ENCODE assay signal across 8 cellular contexts in the genomic region with DNA sequence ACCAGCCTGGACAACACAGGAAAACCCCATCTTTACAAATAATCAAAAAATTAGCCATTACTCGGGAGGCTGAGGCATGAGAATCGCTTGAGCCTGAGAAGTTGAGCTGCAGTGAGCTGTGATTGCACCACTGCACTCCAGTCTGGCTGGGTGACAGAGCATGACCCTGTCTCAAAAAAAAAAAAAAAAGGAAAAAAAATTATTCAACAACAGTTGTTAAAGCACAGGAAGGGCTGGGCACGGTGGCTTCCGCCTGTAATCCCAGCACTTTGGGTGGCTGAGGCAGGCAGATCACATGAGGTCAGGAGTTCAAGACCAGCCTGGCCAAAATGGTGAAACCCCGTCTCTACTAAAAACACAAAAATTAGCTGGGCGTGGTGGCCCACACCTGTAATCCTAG. TPM values are rescaled to one million over a fixed set of nuclear protein-coding genes. Genes with fewer than 3 reads are reported as not detected.
DNase-seq lines count a peak whose midpoint lies in the region; ATAC-seq, FAIRE-seq and TF ChIP-seq lines count a peak whose summit lies in the region.
"Not testable (repeated sequence)": the region's sequence is repeated elsewhere in the genome, so short reads cannot be mapped to it uniquely, and the experiment has no call there.
"Had no signal": no experiment of that assay in that cellular context is flagged by ENCODE, and none has a peak within 500 bp of the region (broad histone marks: within the 10 kb centered on the region; RNA-seq: fewer than 3 reads in every experiment).

No MANE protein-coding gene starts in this region.

- intact Hi-C loops in Right ventricle myocardium inferior (cut with DNase I); HepG2 (cut with micrococcal nuclease; ENCODE audit: unreplicated experiment): not testable (repeated sequence)

- not testable (repeated sequence) for H2BK5ac ChIP-seq in trophoblast cell (ENCODE audit: low read depth, low read length, poor library complexity)

- H4K20me1 ChIP-seq in HepG2 (ENCODE audit: insufficient read depth, low read length) = not testable (repeated sequence)

- not testable (repeated sequence) for H3K27me3 ChIP-seq in HepG2 (ENCODE audit: control insufficient read depth in 1 of 2, insufficient read depth in 2 of 2, low read length in 2 of 2); trophoblast cell (ENCODE audit: insufficient read depth, low read length)

- TF ChIP-seq RAD21 in HepG2 (CRISPR knock-in tag; IDR thresholded peaks at IDR 0.05) = not testable (repeated sequence)

- POLR2A ChIA-PET in HepG2 (lab: Yijun Ruan, JAX) = interaction anchor here (1.5 kb wide), 1 partner anchor 8 kb away, joined by 4 read pairs; the partner anchor contains the start of gene CAPNS1

- H3K27ac ChIP-seq in adipose tissue (ENCODE audit: low read depth, low read length) (peak overlapping the region; percentile 12), trophoblast cell (ENCODE audit: low read depth, low read length) (peak overlapping the region; percentile 16)
- not testable (repeated sequence) for H3K27ac ChIP-seq in HepG2 (ENCODE audit: extremely low read length, insufficient read depth, low read length)

- H3K79me2 ChIP-seq in HepG2 (ENCODE audit: insufficient read depth, low read length); trophoblast cell (ENCODE audit: control insufficient read depth, insufficient read depth, low read length, poor library complexity): not testable (repeated sequence)

- TF ChIP-seq CTCF in HepG2 (CRISPR knock-in tag; IDR thresholded peaks at IDR 0.05) = not testable (repeated sequence)

- H3K4ac ChIP-seq in trophoblast cell (ENCODE audit: low read depth, low read length) = not testable (repeated sequence)

- not testable (repeated sequence) for TF ChIP-seq EP300 in HepG2 (IDR thresholded peaks at IDR 0.05; ENCODE audit: low read depth in 2 of 2, low read length in 2 of 2); HepG2 (CRISPR knock-in tag; IDR thresholded peaks at IDR 0.05; ENCODE audit: borderline replicate concordance)

- DNase-seq in Caki2 (ENCODE audit: low read depth) (peak; percentile 81), NOMO-1 treated with DMSO at 0.1 percent for 48 hours (lab: John Stamatoyannopoulos, UW; ENCODE audit: unreplicated experiment) (peak; percentile 9), Right ventricle myocardium inferior (ENCODE audit: missing footprints) (peak; percentile 75)
- not testable (repeated sequence) for DNase-seq in T-helper 17 cell; HepG2 (ENCODE audit: low spot score); trophoblast cell

- ATAC-seq in T-helper 17 cell, Right ventricle myocardium inferior, HepG2: not testable (repeated sequence)

- H2BK120ac ChIP-seq in trophoblast cell (ENCODE audit: insufficient read depth, low read length, poor library complexity) = peak overlapping the region; percentile 46

- H3K79me1 ChIP-seq in trophoblast cell (ENCODE audit: low read length) = peaks cover 12% of the 10 kb centered on the region

- H4K12ac ChIP-seq in trophoblast cell (ENCODE audit: low read depth, low read length) = not testable (repeated sequence)

- WGBS in adipose tissue, 3 donors = 45 to 72% (median 49%) methylated on average over 6 of the region's 6 CpGs
- WGBS in HepG2 (ENCODE audit: low lambda C conversion rate) = 14% methylated on average over 6 of the region's 6 CpGs
- WGBS in trophoblast cell (ENCODE audit: extremely low coverage, insufficient coverage, insufficient read length) = no CpG with 5 or more reads among the region's 6 CpGs

- BruUV-seq in HepG2 (replicated peaks; lab: Mats Ljungman, UMichigan) = not testable (repeated sequence)

- H3K4me1 Mint-ChIP-seq in T-helper 17 cell = peaks cover 12% of the 10 kb centered on the region

- not testable (repeated sequence) for H3K36me3 Mint-ChIP-seq in T-helper 17 cell (ENCODE audit: low read depth)

- H2AFZ ChIP-seq in HepG2 (ENCODE audit: low read length); trophoblast cell (ENCODE audit: insufficient read depth, low read length, poor library complexity): not testable (repeated sequence)

- not testable (repeated sequence) for TF ChIP-seq POLR2A in HepG2 (IDR thresholded peaks at IDR 0.05; ENCODE audit: insufficient read depth in 1 of 2, low read depth in 2 of 2, low read length in 2 of 2)

- not testable (repeated sequence) for H3K23ac ChIP-seq in trophoblast cell (ENCODE audit: low read length)

- in situ Hi-C loops in Caki2 (cut with HindIII; ENCODE audit: low pct_unique_long_range_greater_than_20kb, low sequenced_read_pairs); HepG2 (cut with HindIII; ENCODE audit: extremely low pct_ligation_motif_present, low pct_unique_long_range_greater_than_20kb): not testable (repeated sequence)

- not testable (repeated sequence) for H4K8ac ChIP-seq in trophoblast cell (ENCODE audit: low read depth, low read length)

- H2BK12ac ChIP-seq in trophoblast cell (ENCODE audit: low read length) = not testable (repeated sequence)

- peak overlapping the region; percentile 3; the same call in 1 of the 2 replicates for H3K4me2 ChIP-seq in HepG2 (ENCODE audit: low read depth, low read length)
- H3K4me2 ChIP-seq in trophoblast cell (ENCODE audit: low read length) = not testable (repeated sequence)

- not testable (repeated sequence) for FAIRE-seq in HepG2 (lab: Jason Lieb, UNC)

- H3K4me1 ChIP-seq in HepG2 (ENCODE audit: insufficient read depth, low read length) (peaks cover 51% of the 10 kb centered on the region), trophoblast cell (ENCODE audit: control insufficient read depth in 1 of 2, insufficient read depth in 2 of 2, low read length in 2 of 2) (peaks cover 11 to 14% of the 10 kb centered on the region in 2 experiments)

- not testable (repeated sequence) for H3K36me3 ChIP-seq in HepG2 (replicated peaks in 1 of 2; ENCODE audit: control insufficient read depth in 1 of 2, insufficient read depth in 2 of 2, low read length in 2 of 2); trophoblast cell (ENCODE audit: control insufficient read depth in 1 of 2, insufficient read depth in 2 of 2, low read length in 2 of 2)

- H3K14ac ChIP-seq in trophoblast cell (ENCODE audit: low read length) = not testable (repeated sequence)

- H3K18ac ChIP-seq in trophoblast cell (ENCODE audit: low read length) = not testable (repeated sequence)

- not testable (repeated sequence) for H2AK5ac ChIP-seq in trophoblast cell (ENCODE audit: low read length)

- not testable (repeated sequence) for H3K4me3 Mint-ChIP-seq in T-helper 17 cell

- not testable (repeated sequence) for H3K9me3 ChIP-seq in T-helper 17 cell (ENCODE audit: control insufficient read depth, low read length, poor library complexity, severe bottlenecking); HepG2 (ENCODE audit: low read length); trophoblast cell (ENCODE audit: insufficient read depth, low read depth, low read length)

- not testable (repeated sequence) for H3K27me3 Mint-ChIP-seq in T-helper 17 cell

- peak overlapping the region; percentile 66 for H4K91ac ChIP-seq in trophoblast cell (ENCODE audit: low read depth, low read length)

- peak overlapping the region; percentile 83 for H3K27ac Mint-ChIP-seq in T-helper 17 cell

- H3K4me3 ChIP-seq in HepG2 (replicated peaks in 1 of 3; ENCODE audit: insufficient read depth in 1 of 3, low read depth in 2 of 3, low read length in 3 of 3); trophoblast cell (ENCODE audit: low read depth, low read length): not testable (repeated sequence)

- CTCF ChIA-PET in HepG2 (lab: Yijun Ruan, JAX; ENCODE audit: low intra/inter-chr PET ratio, low total read pairs) = not testable (repeated sequence)

- not testable (repeated sequence) for H3K9ac ChIP-seq in HepG2 (ENCODE audit: insufficient read depth, low read depth, low read length); trophoblast cell (ENCODE audit: low read length)

RNA-seq across cellular contexts. Expression of gene CAPNS1, which starts 8.6 kb away (rescaled TPM):
- total RNA-seq in Caki2 (2014; rRNA removed; shearing (Covaris generic); ENCODE audit: low replicate concordance) = 218 and 288 TPM in 2 replicates
- total RNA-seq in T-helper 17 cell (100 to 1,000 TPM; 323 to 327 TPM), Right ventricle myocardium inferior (854 TPM), HepG2 (2016; rRNA removed; fragmentation: Illumina TruSeq; extraction: Trizol) (280 and 322 TPM in 2 replicates)
- polyA plus RNA-seq in adipose tissue (100 to 1,000 TPM; 236 to 719 (median 679) TPM), HepG2 (2011; rRNA removed) (526 and 533 TPM in 2 replicates)
- 123 and 145 TPM in 2 replicates for total RNA-seq in HepG2 (2016; cell fraction: cytosol; rRNA removed; fragmentation: Illumina TruSeq; extraction: Trizol; ENCODE audit: low read depth)
- 261 and 342 TPM in 2 replicates for total RNA-seq in HepG2 (2016; cell fraction: insoluble cytoplasmic fraction; rRNA removed; fragmentation: Illumina TruSeq; extraction: Trizol)
- 152 and 172 TPM in 2 replicates for total RNA-seq in HepG2 (2016; cell fraction: membrane; rRNA removed; fragmentation: Illumina TruSeq; extraction: Trizol)
- 96.9 and 104 TPM in 2 replicates for total RNA-seq in HepG2 (2016; cell fraction: nucleus; rRNA removed; fragmentation: Illumina TruSeq; extraction: Trizol)
- 204 and 262 TPM in 2 replicates for polyA plus RNA-seq in HepG2 (2011; cell fraction: cytosol; rRNA removed)
- polyA plus RNA-seq in HepG2 (2011; cell fraction: nucleus; rRNA removed) = 119 and 132 TPM in 2 replicates
- polyA plus RNA-seq in HepG2 (2012) = 299 and 302 TPM in 2 replicates
- polyA plus RNA-seq in HepG2 (2016; cell fraction: cytosol; fragmentation: Illumina TruSeq; extraction: Trizol; ENCODE audit: low read depth) = 206 and 217 TPM in 2 replicates
- 455 and 533 TPM in 2 replicates for polyA plus RNA-seq in HepG2 (2016; cell fraction: insoluble cytoplasmic fraction; fragmentation: Illumina TruSeq; extraction: Trizol; ENCODE audit: low read depth)
- 241 and 270 TPM in 2 replicates for polyA plus RNA-seq in HepG2 (2016; cell fraction: membrane; fragmentation: Illumina TruSeq; extraction: Trizol; ENCODE audit: low read depth)
- 326 and 330 TPM in 2 replicates for polyA plus RNA-seq in HepG2 (2016; cell fraction: nucleus; fragmentation: Illumina TruSeq; extraction: Trizol; ENCODE audit: insufficient read depth, low read depth)
- polyA minus RNA-seq in HepG2 (2011; rRNA and poly(A)+ RNA removed; ENCODE audit: low replicate concordance) = 458 and 714 TPM in 2 replicates
- polyA minus RNA-seq in HepG2 (2011; cell fraction: cytosol; rRNA and poly(A)+ RNA removed) = 195 and 198 TPM in 2 replicates
- polyA minus RNA-seq in HepG2 (2011; cell fraction: nucleus; rRNA and poly(A)+ RNA removed) = 43.9 and 66.4 TPM in 2 replicates
- 865 and 885 TPM in 2 replicates for polyA plus RNA-seq in trophoblast cell (2013)

RNA-seq across cellular contexts. Expression of gene TBCB, which starts 16.0 kb away (rescaled TPM):
- 369 and 423 TPM in 2 replicates for total RNA-seq in Caki2 (2014; rRNA removed; shearing (Covaris generic); ENCODE audit: low replicate concordance)
- total RNA-seq in T-helper 17 cell = 100 to 1,000 TPM; 127 to 131 TPM
- polyA plus RNA-seq in adipose tissue = 100 to 1,000 TPM in 2 of 3 donors, 10 to 100 TPM in 1; 63.0 to 153 (median 149) TPM
- 114 TPM for total RNA-seq in Right ventricle myocardium inferior
- total RNA-seq in HepG2 (2016; rRNA removed; fragmentation: Illumina TruSeq; extraction: Trizol) = 271 and 302 TPM in 2 replicates
- total RNA-seq in HepG2 (2016; cell fraction: cytosol; rRNA removed; fragmentation: Illumina TruSeq; extraction: Trizol; ENCODE audit: low read depth) = 111 and 137 TPM in 2 replicates
- 287 and 330 TPM in 2 replicates for total RNA-seq in HepG2 (2016; cell fraction: insoluble cytoplasmic fraction; rRNA removed; fragmentation: Illumina TruSeq; extraction: Trizol)
- 147 and 172 TPM in 2 replicates for total RNA-seq in HepG2 (2016; cell fraction: membrane; rRNA removed; fragmentation: Illumina TruSeq; extraction: Trizol)
- total RNA-seq in HepG2 (2016; cell fraction: nucleus; rRNA removed; fragmentation: Illumina TruSeq; extraction: Trizol) = 88.1 and 109 TPM in 2 replicates
- 245 and 276 TPM in 2 replicates for polyA plus RNA-seq in HepG2 (2011; rRNA removed)
- polyA plus RNA-seq in HepG2 (2011; cell fraction: cytosol; rRNA removed) = 268 and 334 TPM in 2 replicates
- polyA plus RNA-seq in HepG2 (2011; cell fraction: nucleus; rRNA removed) = 216 and 224 TPM in 2 replicates
- polyA plus RNA-seq in HepG2 (2012) = 194 and 206 TPM in 2 replicates
- 122 and 132 TPM in 2 replicates for polyA plus RNA-seq in HepG2 (2016; cell fraction: cytosol; fragmentation: Illumina TruSeq; extraction: Trizol; ENCODE audit: low read depth)
- polyA plus RNA-seq in HepG2 (2016; cell fraction: insoluble cytoplasmic fraction; fragmentation: Illumina TruSeq; extraction: Trizol; ENCODE audit: low read depth) = 315 and 344 TPM in 2 replicates
- polyA plus RNA-seq in HepG2 (2016; cell fraction: membrane; fragmentation: Illumina TruSeq; extraction: Trizol; ENCODE audit: low read depth) = 131 and 152 TPM in 2 replicates
- polyA plus RNA-seq in HepG2 (2016; cell fraction: nucleus; fragmentation: Illumina TruSeq; extraction: Trizol; ENCODE audit: insufficient read depth, low read depth) = 199 and 208 TPM in 2 replicates
- 123 and 179 TPM in 2 replicates for polyA minus RNA-seq in HepG2 (2011; rRNA and poly(A)+ RNA removed; ENCODE audit: low replicate concordance)
- polyA minus RNA-seq in HepG2 (2011; cell fraction: cytosol; rRNA and poly(A)+ RNA removed) = 73.9 and 84.3 TPM in 2 replicates
- 23.3 and 34.8 TPM in 2 replicates for polyA minus RNA-seq in HepG2 (2011; cell fraction: nucleus; rRNA and poly(A)+ RNA removed)
- polyA plus RNA-seq in trophoblast cell (2013) = 205 and 215 TPM in 2 replicates

RNA-seq across cellular contexts. Expression of gene POLR2I, which starts 16.5 kb away (rescaled TPM):
- 110 and 136 TPM in 2 replicates for total RNA-seq in Caki2 (2014; rRNA removed; shearing (Covaris generic); ENCODE audit: low replicate concordance)
- total RNA-seq in T-helper 17 cell (10 to 100 TPM; 26.4 to 28.2 TPM), Right ventricle myocardium inferior (145 TPM), HepG2 (2016; rRNA removed; fragmentation: Illumina TruSeq; extraction: Trizol) (101 and 104 TPM in 2 replicates)
- polyA plus RNA-seq in adipose tissue (100 to 1,000 TPM in 1 of 3 donors, 10 to 100 TPM in 2; 48.8 to 103 (median 51.8) TPM), HepG2 (2011; rRNA removed) (40.5 and 41.1 TPM in 2 replicates)
- total RNA-seq in HepG2 (2016; cell fraction: cytosol; rRNA removed; fragmentation: Illumina TruSeq; extraction: Trizol; ENCODE audit: low read depth) = 200 and 257 TPM in 2 replicates
- 89.2 and 111 TPM in 2 replicates for total RNA-seq in HepG2 (2016; cell fraction: insoluble cytoplasmic fraction; rRNA removed; fragmentation: Illumina TruSeq; extraction: Trizol)
- total RNA-seq in HepG2 (2016; cell fraction: membrane; rRNA removed; fragmentation: Illumina TruSeq; extraction: Trizol) = 150 and 193 TPM in 2 replicates
- 28.9 and 41.0 TPM in 2 replicates for total RNA-seq in HepG2 (2016; cell fraction: nucleus; rRNA removed; fragmentation: Illumina TruSeq; extraction: Trizol)
- 43.3 and 68.7 TPM in 2 replicates for polyA plus RNA-seq in HepG2 (2011; cell fraction: cytosol; rRNA removed)
- 35.8 and 39.5 TPM in 2 replicates for polyA plus RNA-seq in HepG2 (2011; cell fraction: nucleus; rRNA removed)
- 54.5 and 79.4 TPM in 2 replicates for polyA plus RNA-seq in HepG2 (2012)
- polyA plus RNA-seq in HepG2 (2016; cell fraction: cytosol; fragmentation: Illumina TruSeq; extraction: Trizol; ENCODE audit: low read depth) = 272 and 302 TPM in 2 replicates
- 78.5 and 105 TPM in 2 replicates for polyA plus RNA-seq in HepG2 (2016; cell fraction: insoluble cytoplasmic fraction; fragmentation: Illumina TruSeq; extraction: Trizol; ENCODE audit: low read depth)
- 180 and 196 TPM in 2 replicates for polyA plus RNA-seq in HepG2 (2016; cell fraction: membrane; fragmentation: Illumina TruSeq; extraction: Trizol; ENCODE audit: low read depth)
- 49.3 and 68.2 TPM in 2 replicates for polyA plus RNA-seq in HepG2 (2016; cell fraction: nucleus; fragmentation: Illumina TruSeq; extraction: Trizol; ENCODE audit: insufficient read depth, low read depth)
- polyA minus RNA-seq in HepG2 (2011; rRNA and poly(A)+ RNA removed; ENCODE audit: low replicate concordance) = 92.6 and 139 TPM in 2 replicates
- 36.7 and 69.3 TPM in 2 replicates for polyA minus RNA-seq in HepG2 (2011; cell fraction: cytosol; rRNA and poly(A)+ RNA removed)
- 18.0 and 26.0 TPM in 2 replicates for polyA minus RNA-seq in HepG2 (2011; cell fraction: nucleus; rRNA and poly(A)+ RNA removed)
- 112 and 114 TPM in 2 replicates for polyA plus RNA-seq in trophoblast cell (2013)

RNA-seq across cellular contexts. Expression of gene OVOL3, which starts 20.3 kb away (rescaled TPM):
- total RNA-seq in Caki2 (2014; rRNA removed; shearing (Covaris generic); ENCODE audit: low replicate concordance) = not detected in 2 replicates
- not detected for total RNA-seq in T-helper 17 cell
- polyA plus RNA-seq in adipose tissue = not detected
- total RNA-seq in Right ventricle myocardium inferior = not detected
- not detected in 2 replicates for total RNA-seq in HepG2 (2016; rRNA removed; fragmentation: Illumina TruSeq; extraction: Trizol)
- not detected in 2 replicates for total RNA-seq in HepG2 (2016; cell fraction: cytosol; rRNA removed; fragmentation: Illumina TruSeq; extraction: Trizol; ENCODE audit: low read depth)
- total RNA-seq in HepG2 (2016; cell fraction: insoluble cytoplasmic fraction; rRNA removed; fragmentation: Illumina TruSeq; extraction: Trizol) = not detected in 2 replicates
- not detected in 2 replicates for total RNA-seq in HepG2 (2016; cell fraction: membrane; rRNA removed; fragmentation: Illumina TruSeq; extraction: Trizol)
- total RNA-seq in HepG2 (2016; cell fraction: nucleus; rRNA removed; fragmentation: Illumina TruSeq; extraction: Trizol) = not detected in 2 replicates
- not detected in 2 replicates for polyA plus RNA-seq in HepG2 (2011; rRNA removed)
- polyA plus RNA-seq in HepG2 (2011; cell fraction: cytosol; rRNA removed) = 0.09 TPM in 1 of 2 replicates, not detected in the other
- polyA plus RNA-seq in HepG2 (2011; cell fraction: nucleus; rRNA removed) = not detected in 2 replicates
- not detected in 2 replicates for polyA plus RNA-seq in HepG2 (2012)
- polyA plus RNA-seq in HepG2 (2016; cell fraction: cytosol; fragmentation: Illumina TruSeq; extraction: Trizol; ENCODE audit: low read depth) = not detected in 2 replicates
- polyA plus RNA-seq in HepG2 (2016; cell fraction: insoluble cytoplasmic fraction; fragmentation: Illumina TruSeq; extraction: Trizol; ENCODE audit: low read depth) = not detected in 2 replicates
- not detected in 2 replicates for polyA plus RNA-seq in HepG2 (2016; cell fraction: membrane; fragmentation: Illumina TruSeq; extraction: Trizol; ENCODE audit: low read depth)
- polyA plus RNA-seq in HepG2 (2016; cell fraction: nucleus; fragmentation: Illumina TruSeq; extraction: Trizol; ENCODE audit: insufficient read depth, low read depth) = not detected in 2 replicates
- not detected in 2 replicates for polyA minus RNA-seq in HepG2 (2011; rRNA and poly(A)+ RNA removed; ENCODE audit: low replicate concordance)
- not detected in 2 replicates for polyA minus RNA-seq in HepG2 (2011; cell fraction: cytosol; rRNA and poly(A)+ RNA removed)
- polyA minus RNA-seq in HepG2 (2011; cell fraction: nucleus; rRNA and poly(A)+ RNA removed) = not detected in 2 replicates
- polyA plus RNA-seq in trophoblast cell (2013) = 0.10 TPM in 1 of 2 replicates, not detected in the other

RNA-seq across cellular contexts. Expression of gene COX7A1, which starts 21.0 kb away (rescaled TPM):
- not detected in 2 replicates for total RNA-seq in Caki2 (2014; rRNA removed; shearing (Covaris generic); ENCODE audit: low replicate concordance)
- total RNA-seq in T-helper 17 cell (not detected), Right ventricle myocardium inferior (3,337 TPM), HepG2 (2016; rRNA removed; fragmentation: Illumina TruSeq; extraction: Trizol) (not detected in 2 replicates)
- polyA plus RNA-seq in adipose tissue (100 to 1,000 TPM in 2 of 3 donors, 10 to 100 TPM in 1; 25.9 to 132 (median 119) TPM), HepG2 (2011; rRNA removed) (not detected in 2 replicates)
- total RNA-seq in HepG2 (2016; cell fraction: cytosol; rRNA removed; fragmentation: Illumina TruSeq; extraction: Trizol; ENCODE audit: low read depth) = not detected in 2 replicates
- not detected in 2 replicates for total RNA-seq in HepG2 (2016; cell fraction: insoluble cytoplasmic fraction; rRNA removed; fragmentation: Illumina TruSeq; extraction: Trizol)
- total RNA-seq in HepG2 (2016; cell fraction: membrane; rRNA removed; fragmentation: Illumina TruSeq; extraction: Trizol) = not detected in 2 replicates
- not detected in 2 replicates for total RNA-seq in HepG2 (2016; cell fraction: nucleus; rRNA removed; fragmentation: Illumina TruSeq; extraction: Trizol)
- polyA plus RNA-seq in HepG2 (2011; cell fraction: cytosol; rRNA removed) = not detected in 2 replicates
- polyA plus RNA-seq in HepG2 (2011; cell fraction: nucleus; rRNA removed) = not detected in 2 replicates
- polyA plus RNA-seq in HepG2 (2012) = not detected in 2 replicates
- polyA plus RNA-seq in HepG2 (2016; cell fraction: cytosol; fragmentation: Illumina TruSeq; extraction: Trizol; ENCODE audit: low read depth) = not detected in 2 replicates
- not detected in 2 replicates for polyA plus RNA-seq in HepG2 (2016; cell fraction: insoluble cytoplasmic fraction; fragmentation: Illumina TruSeq; extraction: Trizol; ENCODE audit: low read depth)
- not detected in 2 replicates for polyA plus RNA-seq in HepG2 (2016; cell fraction: membrane; fragmentation: Illumina TruSeq; extraction: Trizol; ENCODE audit: low read depth)
- not detected in 2 replicates for polyA plus RNA-seq in HepG2 (2016; cell fraction: nucleus; fragmentation: Illumina TruSeq; extraction: Trizol; ENCODE audit: insufficient read depth, low read depth)
- polyA minus RNA-seq in HepG2 (2011; rRNA and poly(A)+ RNA removed; ENCODE audit: low replicate concordance) = not detected in 2 replicates
- not detected in 2 replicates for polyA minus RNA-seq in HepG2 (2011; cell fraction: cytosol; rRNA and poly(A)+ RNA removed)
- polyA minus RNA-seq in HepG2 (2011; cell fraction: nucleus; rRNA and poly(A)+ RNA removed) = not detected in 2 replicates
- not detected in 2 replicates for polyA plus RNA-seq in trophoblast cell (2013)
- polyA plus RNA-seq: A549 had no signal
